ENCODE assay signal across 1 cellular context in genomic region chr6:85465762-85466161, GRCh38.
TF ChIP-seq lines count a peak whose summit lies in the region.

No MANE protein-coding gene starts in this region.

TF ChIP-seq in A549, 52 proteins besides CTCF, POLR2A, EP300 and RAD21 (continued from another document):
- TF ChIP-seq HEYL (CRISPR knock-in tag; IDR thresholded peaks at IDR 0.05) (no peak), SREBF2 (IDR thresholded peaks at IDR 0.05) (no peak), HES2 (IDR thresholded peaks at IDR 0.05) (no peak), NFE2L2 (conservative IDR thresholded peaks at IDR 0.05; ENCODE audit: low read length) (no peak)
